ENCODE assay signal across 7 cellular contexts in the genomic region with DNA sequence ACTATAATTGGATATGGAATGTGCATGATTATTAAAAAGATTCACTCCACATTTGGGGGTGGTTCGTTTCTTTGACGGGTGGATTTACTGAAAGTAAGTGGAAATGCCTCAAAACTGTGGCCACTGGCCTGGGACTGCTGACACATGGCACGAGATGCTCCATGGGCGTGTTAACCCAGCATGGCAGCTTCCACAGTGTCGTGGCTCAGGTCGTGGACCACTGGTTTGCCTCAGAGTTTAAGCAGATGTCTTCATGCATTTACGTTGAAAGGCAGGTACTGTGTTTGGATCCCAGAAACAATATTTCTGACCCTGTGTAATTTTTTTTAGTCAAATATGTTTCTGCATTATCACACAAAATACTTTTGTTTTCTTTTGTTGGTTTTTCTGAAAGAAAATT.
"Had no signal": no experiment of that assay in that cellular context is flagged by ENCODE, and none has a peak within 500 bp of the region (broad histone marks: within the 10 kb centered on the region; RNA-seq: fewer than 3 reads in every experiment).

No MANE protein-coding gene starts in this region.

- ATAC-seq: HCT116 had no signal

- H3K9me3 Mint-ChIP-seq: HFFc6 had no signal

- DNase-seq: GM23248, GOT3, H7, HFFc6, IMR-90 had no signal

- H3K9me3 ChIP-seq: HAP-1 had no signal

- H3K4me1 ChIP-seq: HAP-1 had no signal

- H3K4me3 ChIP-seq: GM23248, HAP-1 had no signal

- H3K27ac ChIP-seq: GM23248 had no signal

- H3K36me3 ChIP-seq: HAP-1 had no signal

- H3K27ac Mint-ChIP-seq: HFFc6 had no signal

- H3K4me3 Mint-ChIP-seq: HFFc6 had no signal
